ENCODE assay signal across 17 cellular contexts in the genomic region with DNA sequence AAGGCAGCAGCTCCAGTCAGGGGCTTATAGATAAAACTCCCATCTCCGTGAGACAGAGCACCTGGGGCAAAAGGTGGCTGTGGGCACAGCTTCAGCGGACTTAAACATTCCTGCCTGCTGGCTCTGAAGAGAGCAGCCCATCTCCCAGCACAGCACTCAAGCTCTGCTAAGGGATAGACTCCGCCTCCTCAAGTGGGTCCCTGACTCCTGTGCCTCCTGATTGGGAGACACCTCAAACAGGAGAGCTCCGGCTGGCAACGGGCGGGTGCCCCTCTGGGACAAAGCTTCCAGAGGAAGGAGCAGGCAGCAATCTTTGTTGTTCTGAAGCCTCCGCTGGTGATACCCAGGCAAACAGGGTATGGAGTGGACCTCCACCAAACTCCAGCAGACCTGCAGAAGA.
"Had no signal": no experiment of that assay in that cellular context is flagged by ENCODE, and none has a peak within 500 bp of the region (broad histone marks: within the 10 kb centered on the region; RNA-seq: fewer than 3 reads in every experiment).

No MANE protein-coding gene starts in this region.

- H3K27me3 ChIP-seq: foreskin keratinocyte, hepatocyte, sigmoid colon, testis, tibial nerve had no signal

- H3K4me3 Mint-ChIP-seq: naive thymus-derived CD8-positive, alpha-beta T cell; stimulated activated naive B cell treated with anti-CD40 and anti-IgM and Interleukin-4, amounts not matched to agents 10 μg/mL and 1 μg/mL and 100 μg/mL, for 72 hours; stimulated activated naive CD8-positive, alpha-beta T cell treated with anti-CD3 and anti-CD28 coated beads, Interleukin-15, amount 100 ng/mL, for 72 hours had no signal

- H3K4me3 ChIP-seq: hepatocyte, mucosa of descending colon, sigmoid colon, skin epidermis, testis, tibial nerve had no signal

- H2AFZ ChIP-seq: hepatocyte had no signal

- DNase-seq: erythroblast; foreskin keratinocyte; head of caudate nucleus; kidney glomerular epithelial cell; mammary epithelial cell; mucosa of descending colon; naive thymus-derived CD8-positive, alpha-beta T cell; posterior cingulate gyrus; sigmoid colon; stimulated activated CD4-positive, alpha-beta T cell treated with anti-CD3 and anti-CD28 coated beads, Interleukin-2, amount 100 ng/mL, for 24 hours; stimulated activated CD4-positive, alpha-beta T cell treated with anti-CD3 and anti-CD28 coated beads, Interleukin-4, amount 100 ng/mL, for 4 hours; stimulated activated naive B cell treated with anti-CD40 and anti-IgM and Interleukin-4, amounts not matched to agents 10 μg/mL and 1 μg/mL and 100 μg/mL, for 72 hours; stimulated activated naive CD8-positive, alpha-beta T cell treated with anti-CD3 and anti-CD28 coated beads, Interleukin-15, amount 100 ng/mL, for 72 hours; testis had no signal

- H3K4me1 Mint-ChIP-seq: stimulated activated naive CD8-positive, alpha-beta T cell treated with anti-CD3 and anti-CD28 coated beads, Interleukin-15, amount 100 ng/mL, for 72 hours had no signal

- H3K4me1 ChIP-seq: foreskin keratinocyte, sigmoid colon, testis, tibial nerve had no signal

- H3K9me3 ChIP-seq: sigmoid colon, testis had no signal

- ATAC-seq: foreskin keratinocyte; mucosa of descending colon; naive thymus-derived CD8-positive, alpha-beta T cell; stimulated activated naive B cell treated with anti-CD40 and anti-IgM and Interleukin-4, amounts not matched to agents 10 μg/mL and 1 μg/mL and 100 μg/mL, for 72 hours; stimulated activated naive CD8-positive, alpha-beta T cell treated with anti-CD3 and anti-CD28 coated beads, Interleukin-15, amount 100 ng/mL, for 72 hours had no signal

- H3K27ac ChIP-seq: foreskin keratinocyte, hepatocyte, sigmoid colon, skin epidermis, testis, tibial nerve had no signal

- H3K27ac Mint-ChIP-seq: naive thymus-derived CD8-positive, alpha-beta T cell; stimulated activated naive B cell treated with anti-CD40 and anti-IgM and Interleukin-4, amounts not matched to agents 10 μg/mL and 1 μg/mL and 100 μg/mL, for 72 hours; stimulated activated naive CD8-positive, alpha-beta T cell treated with anti-CD3 and anti-CD28 coated beads, Interleukin-15, amount 100 ng/mL, for 72 hours had no signal

- H3K27me3 Mint-ChIP-seq: stimulated activated naive B cell treated with anti-CD40 and anti-IgM and Interleukin-4, amounts not matched to agents 10 μg/mL and 1 μg/mL and 100 μg/mL, for 72 hours; stimulated activated naive CD8-positive, alpha-beta T cell treated with anti-CD3 and anti-CD28 coated beads, Interleukin-15, amount 100 ng/mL, for 72 hours had no signal

- H3K4me2 ChIP-seq: hepatocyte had no signal
